In genomic region chr13:25262261-25262660, GRCh38 we compare ENCODE assay signal across 35 cellular contexts.
"Had no signal": no experiment of that assay in that cellular context is flagged by ENCODE, and none has a peak within 500 bp of the region (broad histone marks: within the 10 kb centered on the region; RNA-seq: fewer than 3 reads in every experiment).

No MANE protein-coding gene starts in this region.

- H3K4me3 ChIP-seq: MG63 had no signal

- H3K9me3 ChIP-seq: MG63 had no signal

- H3K27ac ChIP-seq: KMS-11 had no signal

- DNase-seq: Karpas-422, Kasumi-1, KG1, MG63, MM.1S, MV-4-11, NCI-H1048, NCI-H1092, NCI-H1092 treated with DMSO at 0.1 percent for 48 hours, NCI-H1105, NCI-H1105 treated with DMSO at 0.1 percent for 48 hours, NCI-H1417, NCI-H1417 treated with DMSO at 0.1 percent for 48 hours, NCI-H1436, NCI-H1436 treated with DMSO at 0.1 percent for 48 hours, NCI-H146, NCI-H1694, NCI-H1694 treated with DMSO at 0.1 percent for 48 hours, NCI-H187, NCI-H187 treated with DMSO at 0.1 percent for 48 hours, NCI-H1930, NCI-H2029, NCI-H2029 treated with DMSO at 0.1 percent for 48 hours, NCI-H2081, NCI-H2081 treated with DMSO at 0.1 percent for 48 hours, NCI-H2107, NCI-H2171, NCI-H2171 treated with DMSO at 0.1 percent for 48 hours, NCI-H2227 treated with DMSO at 0.1 percent for 48 hours, NCI-H226, NCI-H345, NCI-H446, NCI-H446 treated with DMSO at 0.1 percent for 48 hours, NCI-H510A had no signal

- H3K27me3 ChIP-seq: MG63 had no signal
